In the genomic region with DNA sequence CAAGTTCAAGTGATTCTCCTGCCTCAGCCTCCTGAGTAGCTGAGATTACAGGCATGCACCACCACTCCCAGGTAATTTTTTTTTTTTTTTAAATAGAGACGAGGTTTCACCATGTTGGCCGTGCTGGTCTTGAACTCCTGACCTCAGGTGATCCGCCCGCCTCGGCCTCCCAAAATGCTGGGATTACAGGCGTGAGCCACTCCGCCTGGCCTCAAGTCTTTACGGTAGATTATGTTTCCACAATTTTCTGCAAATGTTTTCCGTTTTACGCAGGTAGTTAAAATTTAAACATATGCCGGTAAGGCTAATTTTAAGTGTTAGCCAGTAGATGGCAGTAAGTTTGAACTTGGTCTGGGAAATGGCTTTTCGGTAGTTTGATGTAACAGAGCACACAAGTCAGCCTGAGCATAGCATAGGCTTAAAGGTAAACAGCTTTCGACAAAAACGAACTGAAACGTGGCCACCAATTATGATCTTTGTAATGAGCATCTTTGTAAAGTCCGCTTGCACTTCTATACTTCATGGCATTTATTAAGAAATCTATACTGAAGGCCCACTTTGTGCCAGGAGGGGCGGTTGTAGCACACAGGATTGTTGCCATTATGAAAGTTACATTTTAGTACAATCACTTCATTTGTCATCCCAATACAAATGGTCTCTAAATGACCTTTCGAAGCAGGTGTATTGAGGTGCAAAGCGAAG, we compare ENCODE assay signal across 9 cellular contexts. TPM values are rescaled to one million over a fixed set of nuclear protein-coding genes. Genes with fewer than 3 reads are reported as not detected.
DNase-seq lines count a peak whose midpoint lies in the region; ATAC-seq, FAIRE-seq and TF ChIP-seq lines count a peak whose summit lies in the region.
"Had no signal": no experiment of that assay in that cellular context is flagged by ENCODE, and none has a peak within 500 bp of the region (broad histone marks: within the 10 kb centered on the region; RNA-seq: fewer than 3 reads in every experiment).

No MANE protein-coding gene starts in this region.

- H3K27ac ChIP-seq in A549: no peak overlapping the region
- H3K27ac ChIP-seq in stomach: no peak overlapping the region
- H3K27ac ChIP-seq: skin epidermis had no signal

- TF ChIP-seq EP300 in A549 (IDR thresholded peaks at IDR 0.05) (no peak), stomach (IDR thresholded peaks at IDR 0.05) (no peak)

- no peak overlapping the region for H3K4me3 ChIP-seq in A549
- H3K4me3 ChIP-seq in stomach: no peak overlapping the region
- H3K4me3 ChIP-seq: skin epidermis had no signal

- no peak for FAIRE-seq in A549 (lab: Jason Lieb, UNC)

- CTCF ChIA-PET in A549 (lab: Yijun Ruan, JAX): interaction anchor here (0.6 to 2.9 kb wide), 12 partner anchors 15 to 566 kb away, joined by 3 to 18 read pairs (median 3); no protein-coding TSS in a partner anchor

- no peaks in the 10 kb centered on the region for H3K27me3 ChIP-seq in stomach

- DNase-seq in A549 (ENCODE audit: low read depth in 1 of 2, low spot score in 1 of 2) (peak; percentile 31 to 59), GF-D8 (lab: John Stamatoyannopoulos, UW) (peak; percentile 8), NCI-H510A (lab: John Stamatoyannopoulos, UW) (peak; percentile 12), astrocyte of the hippocampus (ENCODE audit: low read depth, low spot score) (peak; percentile 72), iPS-NIHi7 (ENCODE audit: extremely low spot score) (peak; percentile 68), stomach (no peak)
- DNase-seq in stimulated activated CD4-positive, alpha-beta T cell treated with anti-CD3 and anti-CD28 coated beads, Interleukin-1b, Interleukin-23, amount 100 ng/mL, for 48 hours: no peak

- no peaks in the 10 kb centered on the region for H3K36me3 ChIP-seq in stomach

- peak overlapping the region; percentile 55 for H3K4me2 ChIP-seq in A549

- TF ChIP-seq RAD21 in A549 (conservative IDR thresholded peaks at IDR 0.05 in 1 of 2, IDR thresholded peaks at IDR 0.05 in 1 of 2): peak; percentile 55 to 60

- H3K4me1 ChIP-seq in A549 (no peaks in the 10 kb centered on the region), stomach (peaks cover 0 to 28% (median 8%) of the 10 kb centered on the region in 4 donors)

- WGBS in A549 (ENCODE audit: missing lambda C conversion rate): 13% methylated on average over 18 of the region's 19 CpGs
- WGBS in stomach, 5 donors: 27 to 37% (median 30%) methylated on average over 19 of the region's 19 CpGs

- H3K9me3 ChIP-seq in A549 (no peaks in the 10 kb centered on the region), stomach (peaks cover 0 to 3% (median 1%) of the 10 kb centered on the region in 4 donors)

- peak; percentile 73 to 74; a peak in 5 of 6 replicates for ATAC-seq in A549
- peak; percentile 80 for ATAC-seq in HG02798 (IDR thresholded peaks at IDR 0.05; ENCODE audit: poor library complexity, unreplicated experiment)

- peak; percentile 60 for TF ChIP-seq CTCF in A549 (IDR thresholded peaks at IDR 0.05)
- peak in 5 of 7 experiments; percentile 14 to 69 (median 49) for TF ChIP-seq CTCF in stomach (IDR thresholded peaks at IDR 0.05)

- intact Hi-C loops in stomach (cut with DNase I; ENCODE audit: low total_unique reads): no loop called here

- TF ChIP-seq POLR2A in A549 (IDR thresholded peaks at IDR 0.05; ENCODE audit: low read length): no peak
- no peak for TF ChIP-seq POLR2A in stomach (IDR thresholded peaks at IDR 0.05)

- POLR2A ChIA-PET in A549 (lab: Yijun Ruan, JAX): no interaction called here

TF ChIP-seq in A549, 52 proteins besides CTCF, POLR2A, EP300 and RAD21:
- TF ChIP-seq, protein P1, sequence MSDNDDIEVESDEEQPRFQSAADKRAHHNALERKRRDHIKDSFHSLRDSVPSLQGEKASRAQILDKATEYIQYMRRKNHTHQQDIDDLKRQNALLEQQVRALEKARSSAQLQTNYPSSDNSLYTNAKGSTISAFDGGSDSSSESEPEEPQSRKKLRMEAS (IDR thresholded peaks at IDR 0.05): no peak
- TF ChIP-seq HEYL (CRISPR knock-in tag; IDR thresholded peaks at IDR 0.05): no peak
- TF ChIP-seq ZNF302 (CRISPR knock-in tag; IDR thresholded peaks at IDR 0.05): no peak
- no peak for TF ChIP-seq TFCP2L1 (CRISPR knock-in tag; IDR thresholded peaks at IDR 0.05)
- TF ChIP-seq BHLHE40 (IDR thresholded peaks at IDR 0.05; ENCODE audit: low read depth, low read length): no peak
- TF ChIP-seq SREBF2 (IDR thresholded peaks at IDR 0.05): 0 out of 2 replicates have a peak, but pooled peaks have one; percentile 14
- TF ChIP-seq SMC3 (IDR thresholded peaks at IDR 0.05): peak; percentile 65
- no peak for TF ChIP-seq NPAS2 (CRISPR knock-in tag; IDR thresholded peaks at IDR 0.05; ENCODE audit: borderline replicate concordance)
- no peak for TF ChIP-seq KDM5A (IDR thresholded peaks at IDR 0.05)
- TF ChIP-seq, protein P2, sequence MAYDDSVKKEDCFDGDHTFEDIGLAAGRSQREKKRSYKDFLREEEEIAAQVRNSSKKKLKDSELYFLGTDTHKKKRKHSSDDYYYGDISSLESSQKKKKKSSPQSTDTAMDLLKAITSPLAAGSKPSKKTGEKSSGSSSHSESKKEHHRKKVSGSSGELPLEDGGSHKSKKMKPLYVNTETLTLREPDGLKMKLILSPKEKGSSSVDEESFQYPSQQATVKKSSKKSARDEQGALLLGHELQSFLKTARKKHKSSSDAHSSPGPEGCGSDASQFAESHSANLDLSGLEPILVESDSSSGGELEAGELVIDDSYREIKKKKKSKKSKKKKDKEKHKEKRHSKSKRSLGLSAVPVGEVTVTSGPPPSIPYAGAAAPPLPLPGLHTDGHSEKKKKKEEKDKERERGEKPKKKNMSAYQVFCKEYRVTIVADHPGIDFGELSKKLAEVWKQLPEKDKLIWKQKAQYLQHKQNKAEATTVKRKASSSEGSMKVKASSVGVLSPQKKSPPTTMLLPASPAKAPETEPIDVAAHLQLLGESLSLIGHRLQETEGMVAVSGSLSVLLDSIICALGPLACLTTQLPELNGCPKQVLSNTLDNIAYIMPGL (CRISPR knock-in tag; IDR thresholded peaks at IDR 0.05; ENCODE audit: borderline replicate concordance): no peak
- TF ChIP-seq MAFK (IDR thresholded peaks at IDR 0.05; ENCODE audit: partially characterized antibody): no peak

RNA-seq across cellular contexts. Expression of a gene that starts 31.1 kb away (rescaled TPM):
- polyA plus RNA-seq in A549 (2011; rRNA removed) (not detected in 2 replicates), A549 (2017; fragmentation: RNase III; extraction: RNeasy Plus Mini Kit Qiagen cat#74134 plus additional on column Dnase treatment) (not detected in 3 replicates), stomach (1 to 10 TPM; 1.4 to 9.2 (median 6.7) TPM)
- not detected in 2 replicates for polyA plus RNA-seq in A549 (2012; cell fraction: cytosol; rRNA removed)
- polyA plus RNA-seq in A549 (2012; cell fraction: nucleus; rRNA removed): not detected in 2 replicates
- not detected in 2 replicates for polyA minus RNA-seq in A549 (2011; rRNA and poly(A)+ RNA removed)
- total RNA-seq in stomach: 10 to 100 TPM in 2 of 5 donors, 1 to 10 TPM in 2, not detected in 1; 1.8 to 21.1 (median 12.9) TPM

Comparison
In these comparisons a context has a peak if more than half of its experiments do, and no peak if none do; other contexts are left out.
1. DNase-seq: peak in A549 (2 of 2), GF-D8 (single experiment), NCI-H510A (single experiment), astrocyte of the hippocampus (single experiment) and iPS-NIHi7 (single experiment); none in stomach (single experiment) and stimulated activated CD4-positive, alpha-beta T cell treated with anti-CD3 and anti-CD28 coated beads, Interleukin-1b, Interleukin-23, amount 100 ng/mL, for 48 hours (single experiment).